Comparison of ENCODE assay signal across 1 cellular context in genomic region chr11:128161994-128162393, GRCh38.
TF ChIP-seq lines count a peak whose summit lies in the region.

No MANE protein-coding gene starts in this region.

TF ChIP-seq in liver, 16 proteins besides CTCF, POLR2A, EP300 and RAD21 (continued from another document):
- TF ChIP-seq REST (IDR thresholded peaks at IDR 0.05): peak; percentile 53
- no peak for TF ChIP-seq FOXA1 (IDR thresholded peaks at IDR 0.05)
- peak; percentile 65 for TF ChIP-seq HNF4G (IDR thresholded peaks at IDR 0.05)
- no peak for TF ChIP-seq TAF1 (conservative IDR thresholded peaks at IDR 0.05)
